21 cellular contexts compared by ENCODE assay signal in genomic region chr17:73458191-73458590, GRCh38.
DNase-seq lines count a peak whose midpoint lies in the region; ATAC-seq and TF ChIP-seq lines count a peak whose summit lies in the region.
"Had no signal": no experiment of that assay in that cellular context is flagged by ENCODE, and none has a peak within 500 bp of the region (broad histone marks: within the 10 kb centered on the region; RNA-seq: fewer than 3 reads in every experiment).

No MANE protein-coding gene starts in this region.

- H3K4me1 ChIP-seq in osteoblast (ENCODE audit: insufficient read depth, low read length): no peaks in the 10 kb centered on the region
- H3K4me1 ChIP-seq: A549 had no signal

- no peak overlapping the region for H3K27ac ChIP-seq in osteoblast (ENCODE audit: low read depth, low read length)
- H3K27ac ChIP-seq: A549 had no signal

- H3K4me2 ChIP-seq in osteoblast (ENCODE audit: insufficient read depth, low read length): no peak overlapping the region
- H3K4me2 ChIP-seq: A549, GM23338 had no signal

- ATAC-seq in HG02970 (IDR thresholded peaks at IDR 0.05; ENCODE audit: low FRiP score, unreplicated experiment): no peak
- no peak for ATAC-seq in GM21737 (IDR thresholded peaks at IDR 0.05; ENCODE audit: unreplicated experiment)
- ATAC-seq: A549, GM12878, GM23338, HCT116 had no signal

- H3K4me3 ChIP-seq in osteoblast (ENCODE audit: insufficient read depth, low read length): no peak overlapping the region
- H3K4me3 ChIP-seq: A549, GM12878, GM23338 had no signal

- H3K79me2 ChIP-seq in osteoblast (ENCODE audit: insufficient read depth, low read length): no peaks in the 10 kb centered on the region

- H3K36me3 ChIP-seq in osteoblast (ENCODE audit: insufficient read depth, low read length): no peaks in the 10 kb centered on the region

- no peak for TF ChIP-seq CTCF in osteoblast (IDR thresholded peaks at IDR 0.05; ENCODE audit: extremely low read depth, low read depth, low read length)

- DNase-seq in NCI-H446 treated with DMSO at 0.1 percent for 48 hours (lab: John Stamatoyannopoulos, UW) (peak; percentile 64), NCI-H446 (lab: John Stamatoyannopoulos, UW) (no peak), DMS79 treated with DMSO at 0.1 percent for 48 hours (lab: John Stamatoyannopoulos, UW) (peak; percentile 70), osteoblast (ENCODE audit: insufficient read length, low spot score, missing footprints) (peak; percentile 34), SW 1271 (lab: John Stamatoyannopoulos, UW) (no peak)
- DNase-seq: 8988T; ACHN; AML-193; C1 segment of cervical spinal cord; Calu3; CD4-positive, alpha-beta memory T cell; COR-L47; EL; GDM1; H9 had no signal

- H3K9me3 ChIP-seq in osteoblast (ENCODE audit: low read depth, low read length): no peaks in the 10 kb centered on the region

- H4K20me1 ChIP-seq in osteoblast (ENCODE audit: insufficient read depth, low read length): no peaks in the 10 kb centered on the region

- H3K27me3 ChIP-seq in osteoblast (ENCODE audit: insufficient read depth, low read length): no peaks in the 10 kb centered on the region

- H2AFZ ChIP-seq in osteoblast (ENCODE audit: low read length): no peak overlapping the region
- H2AFZ ChIP-seq: GM23338 had no signal

Comparison
In these comparisons a context has a peak if more than half of its experiments do, and no peak if none do; other contexts are left out.
1. DNase-seq: peak in NCI-H446 treated with DMSO at 0.1 percent for 48 hours (single experiment), DMS79 treated with DMSO at 0.1 percent for 48 hours (single experiment) and osteoblast (single experiment); none in NCI-H446 (0 of 2) and SW 1271 (0 of 2).